8 cellular contexts compared by ENCODE assay signal in genomic region chr16:637081-638018, GRCh38. TPM values are rescaled to one million over a fixed set of nuclear protein-coding genes. Genes with fewer than 3 reads are reported as not detected.
A peak's percentile ranks its signal among the peaks of the same experiment; 100 is the strongest.
DNase-seq lines count a peak whose midpoint lies in the region; ATAC-seq and TF ChIP-seq lines count a peak whose summit lies in the region.

No MANE protein-coding gene starts in this region.

- H3K36me3 ChIP-seq in BJ (ENCODE audit: control insufficient read depth, insufficient read depth, low read length), result peaks cover 12% of the 10 kb centered on the region
- H3K36me3 ChIP-seq in HEK293 (ENCODE audit: control insufficient read depth in 2 of 2, insufficient read depth in 1 of 2, low read length in 2 of 2), result peaks cover 0 to 20% of the 10 kb centered on the region in 2 experiments; a peak in 1 of 3 replicates
- peaks cover 16% of the 10 kb centered on the region for H3K36me3 ChIP-seq in iPS DF 6.9 (ENCODE audit: control insufficient read depth, insufficient read depth, low read length)

- H3K9me3 ChIP-seq in HEK293 (ENCODE audit: control insufficient read depth, insufficient read depth, low read depth, low read length) (no peaks in the 10 kb centered on the region), iPS DF 6.9 (ENCODE audit: control insufficient read depth, insufficient read depth, low read length) (no peaks in the 10 kb centered on the region)

- POLR2A ChIA-PET in BJ (lab: Charles Lee), result no interaction called here
- POLR2A ChIA-PET in HEK293 (lab: Yijun Ruan, JAX), result interaction anchor here (0.9 to 2.0 kb wide), 6 partner anchors 10 to 49 kb away, joined by 3 to 10 read pairs (median 4); partner anchors contain the start of genes JMJD8 and WDR90

- peak overlapping the region; percentile 50 for H3K4me3 ChIP-seq in BJ (ENCODE audit: low read depth, low read length)
- H3K4me3 ChIP-seq in HEK293 (ENCODE audit: low read depth, low read length), result peak overlapping the region; percentile 87
- H3K4me3 ChIP-seq in astrocyte of the spinal cord (ENCODE audit: low read depth, low read length), result peak overlapping the region; percentile 67
- peak overlapping the region; percentile 78; the same call in 1 of the 2 replicates for H3K4me3 ChIP-seq in iPS DF 6.9 (ENCODE audit: low read length)
- H3K4me3 ChIP-seq in skeletal muscle cell (ENCODE audit: low read depth, low read length), result peak overlapping the region; percentile 83

- DNase-seq in BJ (ENCODE audit: low read depth), result no peak
- peak in 4 of 5 experiments; percentile 83 to 87 (median 84) for DNase-seq in T-helper 2 cell
- peak; percentile 90 for DNase-seq in astrocyte of the spinal cord (ENCODE audit: low read depth, low spot score)
- DNase-seq in iPS DF 6.9 (ENCODE audit: low read depth, low spot score), result no peak
- peak; percentile 68 for DNase-seq in skeletal muscle cell (ENCODE audit: low read depth)

- no CpG with 5 or more reads among the region's 53 CpGs for WGBS in iPS DF 6.9 (ENCODE audit: insufficient coverage, insufficient read length)

- TF ChIP-seq CTCF in BJ (IDR thresholded peaks at IDR 0.05; ENCODE audit: insufficient read depth, low read depth, low read length) (no peak), HEK293 (tag by site-specific recombination; IDR thresholded peaks at IDR 0.05) (no peak), astrocyte of the spinal cord (IDR thresholded peaks at IDR 0.05; ENCODE audit: low read depth, low read length) (no peak)

- H3K27me3 ChIP-seq in BJ (ENCODE audit: control insufficient read depth, insufficient read depth, low read length) (no peaks in the 10 kb centered on the region), iPS DF 6.9 (ENCODE audit: control insufficient read depth, insufficient read depth, low read length) (no peaks in the 10 kb centered on the region)

- H3K4me1 ChIP-seq in HEK293 (ENCODE audit: control insufficient read depth, insufficient read depth, low read length), result peaks cover 6% of the 10 kb centered on the region; the same call in 1 of the 2 replicates
- H3K4me1 ChIP-seq in iPS DF 6.9 (ENCODE audit: control insufficient read depth, insufficient read depth, low read length), result peaks cover 6% of the 10 kb centered on the region

- ATAC-seq in GM19463 (IDR thresholded peaks at IDR 0.05; ENCODE audit: unreplicated experiment) (no peak), HG02763 (IDR thresholded peaks at IDR 0.05; ENCODE audit: unreplicated experiment) (no peak)

- CTCF ChIA-PET in BJ (lab: Yijun Ruan, JAX) (no interaction called here), HEK293 (lab: Yijun Ruan, JAX) (interaction anchor here (1.2 to 1.5 kb wide), 3 partner anchors 11 to 47 kb away, joined by 3 to 6 read pairs (median 5); no protein-coding TSS in a partner anchor)

- in situ Hi-C loops in astrocyte of the spinal cord (cut with HindIII; ENCODE audit: low sequenced_read_pairs), result no loop called here

- H3K27ac ChIP-seq in HEK293 (ENCODE audit: extremely low read depth, low read depth, low read length) (peak overlapping the region; percentile 82; the same call in 1 of the 2 replicates), iPS DF 6.9 (ENCODE audit: low read length) (no peak overlapping the region)

TF ChIP-seq in HEK293, 187 proteins besides CTCF, POLR2A, EP300 and RAD21 (continues in another document):
- TF ChIP-seq ZXDB (tag by site-specific recombination; IDR thresholded peaks at IDR 0.05) (peak; percentile 95), ZBTB8A (tag by site-specific recombination; IDR thresholded peaks at IDR 0.05) (peak; percentile 82), PATZ1 (tag by site-specific recombination; IDR thresholded peaks at IDR 0.05) (peak; percentile 23; the same call in 1 of the 2 replicates), ZNF132 (tag by site-specific recombination; IDR thresholded peaks at IDR 0.05; ENCODE audit: borderline replicate concordance) (no peak), ZNF354C (tag by site-specific recombination; IDR thresholded peaks at IDR 0.05; ENCODE audit: borderline replicate concordance, low read depth) (no peak), KLF1 (tag by site-specific recombination; IDR thresholded peaks at IDR 0.05) (peak; percentile 69), KLF9 (tag by site-specific recombination; IDR thresholded peaks at IDR 0.05; ENCODE audit: low read depth) (0 out of 2 replicates have a peak, but pooled peaks have one; percentile 4), GLIS1 (tag by site-specific recombination; IDR thresholded peaks at IDR 0.05) (0 out of 2 replicates have a peak, but pooled peaks have one; percentile 10), EGR2 (tag by site-specific recombination; IDR thresholded peaks at IDR 0.05; ENCODE audit: low read depth) (0 out of 2 replicates have a peak, but pooled peaks have one; percentile 20), PRDM1 (tag by site-specific recombination; IDR thresholded peaks at IDR 0.05) (0 out of 2 replicates have a peak, but pooled peaks have one; percentile 16), REPIN1 (tag by site-specific recombination; IDR thresholded peaks at IDR 0.05; ENCODE audit: low read depth) (no peak), ZNF335 (tag by site-specific recombination; conservative IDR thresholded peaks at IDR 0.05) (peak; percentile 18; the same call in 1 of the 2 replicates), ZNF398 (tag by site-specific recombination; IDR thresholded peaks at IDR 0.05) (peak; percentile 77), ZBTB10 (tag by site-specific recombination; IDR thresholded peaks at IDR 0.05) (peak; percentile 63; the same call in 1 of the 2 replicates), SP7 (tag by site-specific recombination; IDR thresholded peaks at IDR 0.05) (0 out of 2 replicates have a peak, but pooled peaks have one; percentile 4)

RNA-seq across cellular contexts. Expression of gene METTL26, which starts 1.2 kb away (rescaled TPM):
- polyA plus RNA-seq in BJ (2011; rRNA removed), result 77.2 and 105 TPM in 2 replicates
- polyA minus RNA-seq in BJ (2011; rRNA and poly(A)+ RNA removed), result 27.8 and 47.1 TPM in 2 replicates

RNA-seq across cellular contexts. Expression of gene MCRIP2, which starts 4.3 kb away (rescaled TPM):
- 10.6 and 16.5 TPM in 2 replicates for polyA plus RNA-seq in BJ (2011; rRNA removed)
- polyA minus RNA-seq in BJ (2011; rRNA and poly(A)+ RNA removed), result 2.5 and 2.7 TPM in 2 replicates

RNA-seq across cellular contexts. Expression of gene WFIKKN1, which starts 6.6 kb away (rescaled TPM):
- not detected in 2 replicates for polyA plus RNA-seq in BJ (2011; rRNA removed)
- 0.05 TPM in 1 of 2 replicates, not detected in the other for polyA minus RNA-seq in BJ (2011; rRNA and poly(A)+ RNA removed)

RNA-seq across cellular contexts. Expression of gene WDR90, which starts 11.8 kb away (rescaled TPM):
- polyA plus RNA-seq in BJ (2011; rRNA removed), result 6.2 and 10.0 TPM in 2 replicates
- polyA minus RNA-seq in BJ (2011; rRNA and poly(A)+ RNA removed), result 3.6 and 4.0 TPM in 2 replicates

RNA-seq across cellular contexts. Expression of gene RHOT2, which starts 30.6 kb away (rescaled TPM):
- 37.1 and 81.7 TPM in 2 replicates for polyA plus RNA-seq in BJ (2011; rRNA removed)
- polyA minus RNA-seq in BJ (2011; rRNA and poly(A)+ RNA removed), result 20.6 and 37.4 TPM in 2 replicates

Comparison
In these comparisons a context has a peak if more than half of its experiments do, and no peak if none do; other contexts are left out.
1. DNase-seq: peak in T-helper 2 cell (4 of 5), astrocyte of the spinal cord (single experiment) and skeletal muscle cell (single experiment); none in BJ (single experiment) and iPS DF 6.9 (single experiment).
2. Peak in every context shown above with its lines, with median percentiles within 50 percentile points of each other: H3K4me3 ChIP-seq.